ENCODE assay signal across 21 cellular contexts in genomic region chr15:47565986-47566385, GRCh38.
DNase-seq lines count a peak whose midpoint lies in the region; ATAC-seq, FAIRE-seq and TF ChIP-seq lines count a peak whose summit lies in the region.
"Had no signal": no experiment of that assay in that cellular context is flagged by ENCODE, and none has a peak within 500 bp of the region (broad histone marks: within the 10 kb centered on the region; RNA-seq: fewer than 3 reads in every experiment).

No MANE protein-coding gene starts in this region.

- H3K4me1 ChIP-seq in HepG2 (ENCODE audit: insufficient read depth, low read length) (no peaks in the 10 kb centered on the region), right lobe of liver (no peaks in the 10 kb centered on the region), SJCRH30 (peaks cover 8% of the 10 kb centered on the region), mesendoderm (ENCODE audit: control insufficient read depth, low read depth, low read length) (no peaks in the 10 kb centered on the region)
- H3K4me1 ChIP-seq: HAP-1 had no signal

- H2AK5ac ChIP-seq in mesendoderm (ENCODE audit: low read length): no peak overlapping the region

- no peak for TF ChIP-seq POLR2A in HepG2 (IDR thresholded peaks at IDR 0.05; ENCODE audit: insufficient read depth in 1 of 2, low read depth in 2 of 2, low read length in 2 of 2)
- TF ChIP-seq POLR2A in right lobe of liver (IDR thresholded peaks at IDR 0.05): no peak

- TF ChIP-seq RAD21 in HepG2 (CRISPR knock-in tag; IDR thresholded peaks at IDR 0.05): no peak

- no peak for FAIRE-seq in HepG2 (lab: Jason Lieb, UNC)
- FAIRE-seq: GM12878, GM18507, H54 had no signal

- no peaks in the 10 kb centered on the region for H3K27me3 ChIP-seq in HepG2 (ENCODE audit: control insufficient read depth in 1 of 2, insufficient read depth in 2 of 2, low read length in 2 of 2)
- H3K27me3 ChIP-seq in right lobe of liver: no peaks in the 10 kb centered on the region
- no peaks in the 10 kb centered on the region for H3K27me3 ChIP-seq in SJCRH30
- H3K27me3 ChIP-seq in mesendoderm (ENCODE audit: insufficient read depth, low read length, poor library complexity): no peaks in the 10 kb centered on the region

- H3K36me3 ChIP-seq in HepG2 (replicated peaks in 1 of 2; ENCODE audit: control insufficient read depth in 1 of 2, insufficient read depth in 2 of 2, low read length in 2 of 2) (no peaks in the 10 kb centered on the region), right lobe of liver (no peaks in the 10 kb centered on the region), SJCRH30 (no peaks in the 10 kb centered on the region), mesendoderm (ENCODE audit: control insufficient read depth, insufficient read depth, low read length) (no peaks in the 10 kb centered on the region)
- H3K36me3 ChIP-seq: HAP-1 had no signal

- H3K27ac ChIP-seq in HepG2 (ENCODE audit: extremely low read length, insufficient read depth, low read length): no peak overlapping the region
- H3K27ac ChIP-seq in right lobe of liver: no peak overlapping the region
- peak overlapping the region; percentile 11; the same call in 1 of the 2 replicates for H3K27ac ChIP-seq in SJCRH30
- no peak overlapping the region for H3K27ac ChIP-seq in mesendoderm (ENCODE audit: low read depth, low read length)

- no peaks in the 10 kb centered on the region for H3K27me3 Mint-ChIP-seq in stimulated activated memory B cell treated with anti-CD40 and anti-IgM and Interleukin-4, amounts not matched to agents 10 μg/mL and 1 μg/mL and 100 μg/mL, for 72 hours
- H3K27me3 Mint-ChIP-seq in activated naive CD4-positive, alpha-beta T cell treated with anti-CD3 and anti-CD28 coated beads for 36 hours (ENCODE audit: low read depth): peaks cover 4% of the 10 kb centered on the region
- H3K27me3 Mint-ChIP-seq: CD4-positive, alpha-beta memory T cell had no signal

- peaks cover 3% of the 10 kb centered on the region for H3K9me3 Mint-ChIP-seq in stimulated activated memory B cell treated with anti-CD40 and anti-IgM and Interleukin-4, amounts not matched to agents 10 μg/mL and 1 μg/mL and 100 μg/mL, for 72 hours
- H3K9me3 Mint-ChIP-seq in activated naive CD4-positive, alpha-beta T cell treated with anti-CD3 and anti-CD28 coated beads for 36 hours: peaks cover 1% of the 10 kb centered on the region

- no peak overlapping the region for H3K27ac Mint-ChIP-seq in stimulated activated memory B cell treated with anti-CD40 and anti-IgM and Interleukin-4, amounts not matched to agents 10 μg/mL and 1 μg/mL and 100 μg/mL, for 72 hours
- no peak overlapping the region for H3K27ac Mint-ChIP-seq in activated naive CD4-positive, alpha-beta T cell treated with anti-CD3 and anti-CD28 coated beads for 36 hours
- H3K27ac Mint-ChIP-seq: CD4-positive, alpha-beta memory T cell; HFFc6 had no signal

- TF ChIP-seq CTCF in HepG2 (CRISPR knock-in tag; IDR thresholded peaks at IDR 0.05): no peak
- no peak for TF ChIP-seq CTCF in right lobe of liver (IDR thresholded peaks at IDR 0.05)

- no peaks in the 10 kb centered on the region for H3K79me1 ChIP-seq in mesendoderm (ENCODE audit: low read length)

- DNase-seq in HepG2 (ENCODE audit: low spot score): no peak
- DNase-seq in right lobe of liver: no peak
- peak; percentile 30 to 61 for DNase-seq in SJCRH30
- peak; percentile 8 for DNase-seq in mesendoderm
- DNase-seq in activated naive CD4-positive, alpha-beta T cell treated with anti-CD3 and anti-CD28 coated beads for 36 hours: no peak
- DNase-seq in epidermal melanocyte (ENCODE audit: insufficient read length, low spot score): no peak
- no peak for DNase-seq in NCI-H1417 (lab: John Stamatoyannopoulos, UW)
- DNase-seq: C1 segment of cervical spinal cord; Calu3; CD4-positive, alpha-beta memory T cell; COR-L47; DMS79; EL; GDM1; GOT3; HFFc6 had no signal

- WGBS in HepG2 (ENCODE audit: low lambda C conversion rate): 54% methylated on average over 2 of the region's 2 CpGs
- 81% methylated on average over 2 of the region's 2 CpGs for WGBS in right lobe of liver (ENCODE audit: insufficient coverage, low coverage, low lambda C conversion rate, missing lambda C conversion rate)
- no CpG with 5 or more reads among the region's 2 CpGs for WGBS in mesendoderm (ENCODE audit: extremely low coverage, insufficient coverage, low lambda C conversion rate)

- H3K4me3 Mint-ChIP-seq in stimulated activated memory B cell treated with anti-CD40 and anti-IgM and Interleukin-4, amounts not matched to agents 10 μg/mL and 1 μg/mL and 100 μg/mL, for 72 hours: no peak overlapping the region
- no peak overlapping the region for H3K4me3 Mint-ChIP-seq in activated naive CD4-positive, alpha-beta T cell treated with anti-CD3 and anti-CD28 coated beads for 36 hours
- H3K4me3 Mint-ChIP-seq: CD4-positive, alpha-beta memory T cell; HFFc6 had no signal

- H4K8ac ChIP-seq in mesendoderm (ENCODE audit: low read depth, low read length): no peak overlapping the region

- H2BK15ac ChIP-seq in mesendoderm (replicated peaks; ENCODE audit: low read depth): no peak overlapping the region

- no TSS peak for BruUV-seq in HepG2 (replicated peaks; lab: Mats Ljungman, UMichigan)

- H3K9ac ChIP-seq in HepG2 (ENCODE audit: insufficient read depth, low read depth, low read length) (no peak overlapping the region), mesendoderm (ENCODE audit: low read length) (no peak overlapping the region)

- no peaks in the 10 kb centered on the region for H3K79me2 ChIP-seq in HepG2 (ENCODE audit: insufficient read depth, low read length)
- H3K79me2 ChIP-seq in mesendoderm (ENCODE audit: control insufficient read depth, insufficient read depth, low read length): no peaks in the 10 kb centered on the region

- POLR2A ChIA-PET in HepG2 (lab: Yijun Ruan, JAX): no interaction called here

- H2BK120ac ChIP-seq in mesendoderm (ENCODE audit: low read depth, low read length): no peak overlapping the region

- no peak overlapping the region for H2AFZ ChIP-seq in HepG2 (ENCODE audit: low read length)

- no peak overlapping the region for H3K4ac ChIP-seq in mesendoderm (ENCODE audit: low read depth, low read length)

- H3K4me3 ChIP-seq in HepG2 (replicated peaks in 1 of 3; ENCODE audit: insufficient read depth in 1 of 3, low read depth in 2 of 3, low read length in 3 of 3) (no peak overlapping the region), right lobe of liver (no peak overlapping the region), SJCRH30 (no peak overlapping the region), mesendoderm (ENCODE audit: low read length) (no peak overlapping the region)
- H3K4me3 ChIP-seq: GM12878, HAP-1 had no signal

- no peaks in the 10 kb centered on the region for H3K36me3 Mint-ChIP-seq in stimulated activated memory B cell treated with anti-CD40 and anti-IgM and Interleukin-4, amounts not matched to agents 10 μg/mL and 1 μg/mL and 100 μg/mL, for 72 hours
- no peaks in the 10 kb centered on the region for H3K36me3 Mint-ChIP-seq in activated naive CD4-positive, alpha-beta T cell treated with anti-CD3 and anti-CD28 coated beads for 36 hours (ENCODE audit: low read depth)
- H3K36me3 Mint-ChIP-seq: CD4-positive, alpha-beta memory T cell had no signal

- H4K20me1 ChIP-seq in HepG2 (ENCODE audit: insufficient read depth, low read length): no peaks in the 10 kb centered on the region

- no peaks in the 10 kb centered on the region for H3K4me1 Mint-ChIP-seq in stimulated activated memory B cell treated with anti-CD40 and anti-IgM and Interleukin-4, amounts not matched to agents 10 μg/mL and 1 μg/mL and 100 μg/mL, for 72 hours
- no peaks in the 10 kb centered on the region for H3K4me1 Mint-ChIP-seq in activated naive CD4-positive, alpha-beta T cell treated with anti-CD3 and anti-CD28 coated beads for 36 hours (ENCODE audit: low read depth)
- H3K4me1 Mint-ChIP-seq: CD4-positive, alpha-beta memory T cell had no signal

- no peak overlapping the region for H2BK5ac ChIP-seq in mesendoderm (ENCODE audit: low read length)

- H3K4me2 ChIP-seq in HepG2 (ENCODE audit: low read depth, low read length) (no peak overlapping the region), mesendoderm (ENCODE audit: low read length) (no peak overlapping the region)

- no peak overlapping the region for H3K18ac ChIP-seq in mesendoderm (ENCODE audit: low read length)

- CTCF ChIA-PET in HepG2 (lab: Yijun Ruan, JAX; ENCODE audit: low intra/inter-chr PET ratio, low total read pairs): no interaction called here
- CTCF ChIA-PET in activated naive CD4-positive, alpha-beta T cell treated with anti-CD3 and anti-CD28 coated beads for 36 hours (lab: Charles Lee): no interaction called here

- in situ Hi-C loops in HepG2 (cut with HindIII; ENCODE audit: extremely low pct_ligation_motif_present, low pct_unique_long_range_greater_than_20kb): no loop called here

- no peak overlapping the region for H4K5ac ChIP-seq in mesendoderm (ENCODE audit: low read length)

- intact Hi-C loops in HepG2 (cut with micrococcal nuclease; ENCODE audit: unreplicated experiment): no loop called here
- intact Hi-C loops in right lobe of liver (cut with DNase I): no loop called here
- intact Hi-C loops in activated naive CD4-positive, alpha-beta T cell treated with anti-CD3 and anti-CD28 coated beads for 36 hours (cut with micrococcal nuclease): no loop called here

- ATAC-seq in HepG2 (no peak), right lobe of liver (no peak)
- peak; percentile 12 for ATAC-seq in stimulated activated memory B cell treated with anti-CD40 and anti-IgM and Interleukin-4, amounts not matched to agents 10 μg/mL and 1 μg/mL and 100 μg/mL, for 72 hours
- ATAC-seq: GM12878 had no signal

- peaks cover 69% of the 10 kb centered on the region for H3K9me3 ChIP-seq in HepG2 (ENCODE audit: low read length)
- H3K9me3 ChIP-seq in right lobe of liver: no peaks in the 10 kb centered on the region
- H3K9me3 ChIP-seq in SJCRH30 (replicated peaks): no peaks in the 10 kb centered on the region
- H3K9me3 ChIP-seq: HAP-1 had no signal

- no peak overlapping the region for H3K23ac ChIP-seq in mesendoderm (ENCODE audit: low read length)

- no peak for TF ChIP-seq EP300 in HepG2 (IDR thresholded peaks at IDR 0.05; ENCODE audit: low read depth in 2 of 2, low read length in 2 of 2)
- no peak for TF ChIP-seq EP300 in HepG2 (CRISPR knock-in tag; IDR thresholded peaks at IDR 0.05; ENCODE audit: borderline replicate concordance)

- no peak overlapping the region for H3K56ac ChIP-seq in mesendoderm (ENCODE audit: low read length)

TF ChIP-seq in HepG2, 621 proteins besides CTCF, POLR2A, EP300 and RAD21:
- TF ChIP-seq ZNF557 (CRISPR knock-in tag; IDR thresholded peaks at IDR 0.05) (no peak), ATF7 (IDR thresholded peaks at IDR 0.05) (0 out of 2 replicates have a peak, but pooled peaks have one; percentile 9), ATF7 (CRISPR knock-in tag; IDR thresholded peaks at IDR 0.05) (no peak), RFX3 (CRISPR knock-in tag; IDR thresholded peaks at IDR 0.05) (no peak), ZSCAN22 (CRISPR knock-in tag; IDR thresholded peaks at IDR 0.05) (no peak), PCBP2 (optimal IDR thresholded peaks at IDR 0.05; ENCODE audit: low read depth, low read length, poor library complexity, severe bottlenecking) (no peak), TARDBP (CRISPR knock-in tag; IDR thresholded peaks at IDR 0.05) (no peak)

Comparison
In these comparisons a context has a peak if more than half of its experiments do, and no peak if none do; other contexts are left out.
1. DNase-seq: peak in SJCRH30 (2 of 2) and mesendoderm (single experiment); none in HepG2 (single experiment), right lobe of liver (0 of 3), activated naive CD4-positive, alpha-beta T cell treated with anti-CD3 and anti-CD28 coated beads for 36 hours (single experiment), epidermal melanocyte (single experiment) and NCI-H1417 (0 of 3).